In the genomic region with DNA sequence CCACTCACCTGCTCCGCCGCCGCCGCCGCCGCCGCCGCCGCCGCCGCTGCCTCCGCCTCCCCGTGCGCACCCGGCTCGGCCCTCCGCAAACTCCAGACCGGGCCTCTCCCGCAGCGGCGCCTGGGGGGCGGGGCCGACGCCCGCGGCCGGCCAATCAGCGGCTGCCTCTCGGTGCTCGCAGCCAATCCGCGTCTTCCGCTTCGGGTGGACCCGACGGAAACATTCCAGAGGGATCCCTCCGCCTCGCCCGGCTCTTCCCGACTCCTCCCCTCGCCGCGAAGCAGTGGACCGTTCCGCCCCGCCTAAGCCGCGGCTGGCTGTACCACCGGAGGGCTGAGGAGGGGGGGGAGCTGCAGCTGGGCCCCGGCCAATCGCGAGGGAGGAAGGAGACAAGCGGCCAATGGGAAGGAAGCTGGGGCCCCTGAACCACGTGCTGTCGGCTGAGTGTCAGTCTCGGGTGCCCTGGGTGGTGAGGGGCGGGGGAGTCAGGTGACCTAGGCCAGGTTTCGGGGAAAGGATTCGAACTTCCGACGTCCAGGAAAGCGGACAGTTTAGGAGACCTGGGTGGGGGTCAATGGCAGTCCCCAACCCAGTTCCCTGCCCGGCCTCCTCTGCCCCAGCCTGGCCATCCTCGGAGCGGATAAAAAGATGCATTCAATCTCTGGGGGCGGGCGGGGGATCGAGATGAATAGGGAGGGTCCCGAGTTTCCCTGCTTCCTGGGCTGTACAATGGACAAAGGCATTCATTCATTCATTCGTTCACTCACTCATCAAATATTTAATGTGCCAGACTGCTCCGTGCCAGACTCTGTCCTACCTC, we compare ENCODE assay signal across 1 cellular context.
TF ChIP-seq lines count a peak whose summit lies in the region.

Gene GIPC1, minus strand, starts transcription at position 99 of the 820 bp plus-strand sequence. CDS start 13,151 bp downstream, outside the sequence.

TF ChIP-seq in K562, 482 proteins besides CTCF, POLR2A, EP300 and RAD21 (continued from another document and continues in another):
- peak; percentile 99 for TF ChIP-seq RBM25 (IDR thresholded peaks at IDR 0.05; ENCODE audit: low read depth, low read length, severe bottlenecking)
- no peak for TF ChIP-seq CSDE1 (IDR thresholded peaks at IDR 0.05)
- no peak for TF ChIP-seq ETS2 (tag; IDR thresholded peaks at IDR 0.05; ENCODE audit: borderline replicate concordance, poor library complexity, severe bottlenecking)
- no peak for TF ChIP-seq CHD1 (IDR thresholded peaks at IDR 0.05; ENCODE audit: low read length)
- TF ChIP-seq POLR2B (IDR thresholded peaks at IDR 0.05; ENCODE audit: low read depth, partially characterized antibody) = no peak
- TF ChIP-seq, protein P1, sequence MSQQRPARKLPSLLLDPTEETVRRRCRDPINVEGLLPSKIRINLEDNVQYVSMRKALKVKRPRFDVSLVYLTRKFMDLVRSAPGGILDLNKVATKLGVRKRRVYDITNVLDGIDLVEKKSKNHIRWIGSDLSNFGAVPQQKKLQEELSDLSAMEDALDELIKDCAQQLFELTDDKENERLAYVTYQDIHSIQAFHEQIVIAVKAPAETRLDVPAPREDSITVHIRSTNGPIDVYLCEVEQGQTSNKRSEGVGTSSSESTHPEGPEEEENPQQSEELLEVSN (IDR thresholded peaks at IDR 0.05; ENCODE audit: borderline replicate concordance in 1 of 2, extremely low read depth in 1 of 2, insufficient read depth in 1 of 2, insufficient read length in 1 of 2, low read depth in 1 of 2, low read length in 1 of 2, poor library complexity in 1 of 2, severe bottlenecking in 1 of 2) = peak; percentile 41 to 87
- TF ChIP-seq ZNF316 (IDR thresholded peaks at IDR 0.05) = no peak
- no peak for TF ChIP-seq LARP7 (IDR thresholded peaks at IDR 0.05)
- TF ChIP-seq FOXK2 (conservative IDR thresholded peaks at IDR 0.05 in 1 of 2, IDR thresholded peaks at IDR 0.05 in 1 of 2; ENCODE audit: low read depth in 2 of 2) = peak; percentile 60 to 99; a peak in 3 of 4 replicates
- TF ChIP-seq SMAD4 (CRISPR knock-in tag; conservative IDR thresholded peaks at IDR 0.05) = peak; percentile 90
- TF ChIP-seq E2F1 (CRISPR knock-in tag; IDR thresholded peaks at IDR 0.05) = no peak
- no peak for TF ChIP-seq MECOM (CRISPR knock-in tag; IDR thresholded peaks at IDR 0.05)
- TF ChIP-seq ERF (CRISPR knock-in tag; IDR thresholded peaks at IDR 0.05) = no peak
- peak; percentile 98 for TF ChIP-seq MBD2 (IDR thresholded peaks at IDR 0.05; ENCODE audit: borderline replicate concordance, low read depth)
- peak in 1 of 2 experiments; percentile 63; a peak in 1 of 4 replicates for TF ChIP-seq TBL1XR1 (IDR thresholded peaks at IDR 0.05; ENCODE audit: low read length in 2 of 2)
- no peak for TF ChIP-seq EZH2 (IDR thresholded peaks at IDR 0.05; ENCODE audit: borderline replicate concordance, low read depth, low read length)
- peak; percentile 82; the same call in 1 of the 2 replicates for TF ChIP-seq ZBTB9 (CRISPR knock-in tag; IDR thresholded peaks at IDR 0.05)
- TF ChIP-seq ZNF407 (IDR thresholded peaks at IDR 0.05; ENCODE audit: low read depth) = no peak
- peak; percentile 95 for TF ChIP-seq SP1 (CRISPR knock-in tag; IDR thresholded peaks at IDR 0.05)
- TF ChIP-seq FOS (IDR thresholded peaks at IDR 0.05; ENCODE audit: extremely low read depth, insufficient read length) = peak; percentile 89
- TF ChIP-seq, protein P2, sequence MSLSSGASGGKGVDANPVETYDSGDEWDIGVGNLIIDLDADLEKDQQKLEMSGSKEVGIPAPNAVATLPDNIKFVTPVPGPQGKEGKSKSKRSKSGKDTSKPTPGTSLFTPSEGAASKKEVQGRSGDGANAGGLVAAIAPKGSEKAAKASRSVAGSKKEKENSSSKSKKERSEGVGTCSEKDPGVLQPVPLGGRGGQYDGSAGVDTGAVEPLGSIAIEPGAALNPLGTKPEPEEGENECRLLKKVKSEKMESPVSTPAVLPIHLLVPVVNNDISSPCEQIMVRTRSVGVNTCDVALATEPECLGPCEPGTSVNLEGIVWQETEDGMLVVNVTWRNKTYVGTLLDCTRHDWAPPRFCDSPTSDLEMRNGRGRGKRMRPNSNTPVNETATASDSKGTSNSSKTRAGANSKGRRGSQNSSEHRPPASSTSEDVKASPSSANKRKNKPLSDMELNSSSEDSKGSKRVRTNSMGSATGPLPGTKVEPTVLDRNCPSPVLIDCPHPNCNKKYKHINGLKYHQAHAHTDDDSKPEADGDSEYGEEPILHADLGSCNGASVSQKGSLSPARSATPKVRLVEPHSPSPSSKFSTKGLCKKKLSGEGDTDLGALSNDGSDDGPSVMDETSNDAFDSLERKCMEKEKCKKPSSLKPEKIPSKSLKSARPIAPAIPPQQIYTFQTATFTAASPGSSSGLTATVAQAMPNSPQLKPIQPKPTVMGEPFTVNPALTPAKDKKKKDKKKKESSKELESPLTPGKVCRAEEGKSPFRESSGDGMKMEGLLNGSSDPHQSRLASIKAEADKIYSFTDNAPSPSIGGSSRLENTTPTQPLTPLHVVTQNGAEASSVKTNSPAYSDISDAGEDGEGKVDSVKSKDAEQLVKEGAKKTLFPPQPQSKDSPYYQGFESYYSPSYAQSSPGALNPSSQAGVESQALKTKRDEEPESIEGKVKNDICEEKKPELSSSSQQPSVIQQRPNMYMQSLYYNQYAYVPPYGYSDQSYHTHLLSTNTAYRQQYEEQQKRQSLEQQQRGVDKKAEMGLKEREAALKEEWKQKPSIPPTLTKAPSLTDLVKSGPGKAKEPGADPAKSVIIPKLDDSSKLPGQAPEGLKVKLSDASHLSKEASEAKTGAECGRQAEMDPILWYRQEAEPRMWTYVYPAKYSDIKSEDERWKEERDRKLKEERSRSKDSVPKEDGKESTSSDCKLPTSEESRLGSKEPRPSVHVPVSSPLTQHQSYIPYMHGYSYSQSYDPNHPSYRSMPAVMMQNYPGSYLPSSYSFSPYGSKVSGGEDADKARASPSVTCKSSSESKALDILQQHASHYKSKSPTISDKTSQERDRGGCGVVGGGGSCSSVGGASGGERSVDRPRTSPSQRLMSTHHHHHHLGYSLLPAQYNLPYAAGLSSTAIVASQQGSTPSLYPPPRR (CRISPR knock-in tag; IDR thresholded peaks at IDR 0.05; ENCODE audit: borderline replicate concordance) = peak; percentile 5; the same call in 1 of the 2 replicates
- TF ChIP-seq RBM14 (IDR thresholded peaks at IDR 0.05; ENCODE audit: borderline replicate concordance, insufficient read depth, low read depth, low read length) = no peak
- TF ChIP-seq, protein P3, sequence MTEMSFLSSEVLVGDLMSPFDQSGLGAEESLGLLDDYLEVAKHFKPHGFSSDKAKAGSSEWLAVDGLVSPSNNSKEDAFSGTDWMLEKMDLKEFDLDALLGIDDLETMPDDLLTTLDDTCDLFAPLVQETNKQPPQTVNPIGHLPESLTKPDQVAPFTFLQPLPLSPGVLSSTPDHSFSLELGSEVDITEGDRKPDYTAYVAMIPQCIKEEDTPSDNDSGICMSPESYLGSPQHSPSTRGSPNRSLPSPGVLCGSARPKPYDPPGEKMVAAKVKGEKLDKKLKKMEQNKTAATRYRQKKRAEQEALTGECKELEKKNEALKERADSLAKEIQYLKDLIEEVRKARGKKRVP (CRISPR knock-in tag; IDR thresholded peaks at IDR 0.05) = no peak
- TF ChIP-seq GMEB1 (CRISPR knock-in tag; IDR thresholded peaks at IDR 0.05) = peak; percentile 66
- no peak for TF ChIP-seq NELFE (IDR thresholded peaks at IDR 0.05; ENCODE audit: insufficient read depth, insufficient read length)
- TF ChIP-seq, protein P4, sequence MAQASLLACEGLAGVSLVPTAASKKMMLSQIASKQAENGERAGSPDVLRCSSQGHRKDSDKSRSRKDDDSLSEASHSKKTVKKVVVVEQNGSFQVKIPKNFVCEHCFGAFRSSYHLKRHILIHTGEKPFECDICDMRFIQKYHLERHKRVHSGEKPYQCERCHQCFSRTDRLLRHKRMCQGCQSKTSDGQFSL (CRISPR knock-in tag; IDR thresholded peaks at IDR 0.05) = peak; percentile 77
- TF ChIP-seq, protein P4 (tag; IDR thresholded peaks at IDR 0.05) = no peak; a peak in 1 of 4 replicates
- no peak for TF ChIP-seq ZNF583 (CRISPR knock-in tag; IDR thresholded peaks at IDR 0.05)
- 0 out of 2 replicates have a peak, but pooled peaks have one; percentile 12 for TF ChIP-seq RFX5 (IDR thresholded peaks at IDR 0.05; ENCODE audit: low read depth, low read length)
